20 cellular contexts compared by ENCODE assay signal in the genomic region with DNA sequence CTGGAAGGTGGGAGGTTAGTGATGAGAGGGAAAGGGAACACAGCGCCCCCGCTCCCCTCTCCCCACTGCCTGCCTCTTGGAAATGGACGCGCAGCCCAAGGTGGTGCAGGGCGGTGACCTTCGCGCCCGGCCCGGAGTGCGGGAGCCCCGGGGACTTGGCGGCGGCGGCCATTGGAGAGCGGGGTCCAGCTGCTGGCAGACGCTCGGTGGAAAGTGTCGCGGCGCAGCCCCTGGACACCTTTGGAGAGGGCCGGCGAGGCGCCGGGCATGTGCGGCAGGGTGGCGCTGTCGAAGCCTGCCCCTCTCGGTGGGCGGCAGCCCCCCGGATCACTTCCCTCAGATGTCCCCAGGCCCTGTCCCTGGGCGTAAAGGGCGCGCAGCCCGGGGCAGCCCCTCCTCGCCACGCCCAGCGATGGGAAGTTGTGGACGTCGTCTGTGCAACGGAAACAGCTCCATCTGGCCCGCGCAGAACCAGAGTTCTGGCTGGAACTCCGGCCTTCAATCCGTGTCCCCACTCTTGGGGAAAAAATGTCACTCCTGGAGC. TPM values are rescaled to one million over a fixed set of nuclear protein-coding genes. Genes with fewer than 3 reads are reported as not detected.
A peak's percentile ranks its signal among the peaks of the same experiment; 100 is the strongest.
DNase-seq lines count a peak whose midpoint lies in the region; TF ChIP-seq lines count a peak whose summit lies in the region.
"Had no signal": no experiment of that assay in that cellular context is flagged by ENCODE, and none has a peak within 500 bp of the region (broad histone marks: within the 10 kb centered on the region; RNA-seq: fewer than 3 reads in every experiment).

No MANE protein-coding gene starts in this region.

- WGBS in smooth muscle cell (ENCODE audit: low lambda C conversion rate) = 13% methylated on average over 43 of the region's 44 CpGs

- H3K4me1 Mint-ChIP-seq in endothelial cell (ENCODE audit: unreplicated experiment) = peaks cover 30% of the 10 kb centered on the region
- H3K4me1 Mint-ChIP-seq in immature natural killer cell = peaks cover 0 to 1% of the 10 kb centered on the region in 2 donors
- H3K4me1 Mint-ChIP-seq: CD14-positive monocyte had no signal

- H3K4me2 ChIP-seq in smooth muscle cell = peak overlapping the region; percentile 95

- H3K36me3 ChIP-seq in H7 (replicated peaks; ENCODE audit: control insufficient read depth, insufficient read depth, low read length) (peaks cover 6% of the 10 kb centered on the region), smooth muscle cell (ENCODE audit: low read depth) (no peaks in the 10 kb centered on the region)
- H3K36me3 ChIP-seq: Peyer's patch had no signal

- H3K27me3 Mint-ChIP-seq in endothelial cell (ENCODE audit: unreplicated experiment) = peaks cover 9% of the 10 kb centered on the region
- peaks cover 0 to 11% (median 9%) of the 10 kb centered on the region in 3 donors for H3K27me3 Mint-ChIP-seq in immature natural killer cell (ENCODE audit: low read depth in 3 of 3)

- H3K36me3 Mint-ChIP-seq in endothelial cell (ENCODE audit: low read depth, unreplicated experiment) = peaks cover 15% of the 10 kb centered on the region
- H3K36me3 Mint-ChIP-seq in immature natural killer cell = no peaks in the 10 kb centered on the region

- H3K79me2 ChIP-seq in smooth muscle cell (ENCODE audit: low read depth) = no peaks in the 10 kb centered on the region

- H3K9me3 Mint-ChIP-seq in endothelial cell (ENCODE audit: unreplicated experiment) (no peaks in the 10 kb centered on the region), immature natural killer cell (peaks cover 0 to 3% (median 0%) of the 10 kb centered on the region in 6 donors)

- no peak overlapping the region for H3K27ac ChIP-seq in smooth muscle cell (ENCODE audit: low read depth)
- H3K27ac ChIP-seq: Peyer's patch had no signal

- H3K9ac ChIP-seq in smooth muscle cell (ENCODE audit: low read depth) = no peak overlapping the region

- H3K27me3 ChIP-seq in H7 (ENCODE audit: control insufficient read depth, insufficient read depth, low read length) (no peaks in the 10 kb centered on the region; the same call in 1 of the 2 replicates), smooth muscle cell (ENCODE audit: low read depth) (no peaks in the 10 kb centered on the region)

- peaks cover 11% of the 10 kb centered on the region for H3F3A ChIP-seq in smooth muscle cell (ENCODE audit: low read depth)

- no peaks in the 10 kb centered on the region for H4K20me1 ChIP-seq in smooth muscle cell (ENCODE audit: low read depth)

- DNase-seq in H7 (peak; percentile 84), endothelial cell (ENCODE audit: low spot score) (peak; percentile 47), islet precursor cell (peak; percentile 71), smooth muscle cell (lab: John Stamatoyannopoulos, UW; ENCODE audit: unreplicated experiment) (no peak), NCI-H1417 (lab: John Stamatoyannopoulos, UW) (no peak), NCI-H2081 treated with DMSO at 0.1 percent for 48 hours (lab: John Stamatoyannopoulos, UW) (no peak), immature natural killer cell (no peak), T-helper 2 cell (no peak)
- DNase-seq: activated CD8-positive, alpha-beta memory T cell treated with anti-CD3 and anti-CD28 coated beads, Interleukin-2, amount 50 U/mL, for 4 hours; cerebellar nuclear complex; DND-41; NCI-H2029; NCI-H69; occipital lobe; Peyer's patch had no signal

- H3K27ac Mint-ChIP-seq in endothelial cell (ENCODE audit: unreplicated experiment) = no peak overlapping the region
- H3K27ac Mint-ChIP-seq in immature natural killer cell = no peak overlapping the region
- H3K27ac Mint-ChIP-seq: activated naive CD4-positive, alpha-beta T cell treated with anti-CD3 and anti-CD28 coated beads, Interleukin-2, amount 50 U/mL, for 72 hours; CD14-positive monocyte had no signal

- TF ChIP-seq CTCF in endothelial cell (IDR thresholded peaks at IDR 0.05; ENCODE audit: unreplicated experiment) (no peak), smooth muscle cell (IDR thresholded peaks at IDR 0.05; ENCODE audit: borderline replicate concordance, insufficient read depth, poor library complexity, severe bottlenecking) (no peak)

- H2AFZ ChIP-seq in smooth muscle cell (ENCODE audit: low read depth) = peak overlapping the region; percentile 98

- H3K9me3 ChIP-seq in smooth muscle cell (replicated peaks; ENCODE audit: low read depth) = no peaks in the 10 kb centered on the region

- H3K4me3 ChIP-seq in H7 (ENCODE audit: insufficient read depth, low read depth, low read length) (peak overlapping the region; percentile 65), smooth muscle cell (peak overlapping the region; percentile 53)
- H3K4me3 ChIP-seq: Peyer's patch had no signal

- peak overlapping the region; percentile 90 for H3K4me3 Mint-ChIP-seq in endothelial cell (ENCODE audit: unreplicated experiment)
- H3K4me3 Mint-ChIP-seq in immature natural killer cell = no peak overlapping the region

- H3K4me1 ChIP-seq in smooth muscle cell (ENCODE audit: low read depth) = peaks cover 27% of the 10 kb centered on the region
- H3K4me1 ChIP-seq: Peyer's patch had no signal

RNA-seq across cellular contexts. Expression of a gene that starts 16.7 kb away (rescaled TPM):
- total RNA-seq in H7 (2014; rRNA removed; shearing (Covaris generic)) = 33.4 and 38.2 TPM in 2 replicates
- 45.1 TPM for total RNA-seq in endothelial cell (ENCODE audit: unreplicated experiment)
- 1.7 and 6.2 TPM in 2 replicates for total RNA-seq in smooth muscle cell
- polyA plus RNA-seq in smooth muscle cell = 1.6 and 2.2 TPM in 2 replicates
- polyA plus RNA-seq in immature natural killer cell = not detected
- total RNA-seq: activated naive CD4-positive, alpha-beta T cell treated with anti-CD3 and anti-CD28 coated beads, Interleukin-2, amount 50 U/mL, for 72 hours; endothelial cell of umbilical vein; MCF 10A; T-helper 1 cell treated with Interleukin-12 subunit alpha and Interleukin-12 subunit beta and Interleukin-4 antibody, amounts not matched to agents 30 ng/mL and 1 ng/mL, for 36 hours had no signal
- polyA plus RNA-seq: CD14-positive monocyte, endothelial cell of umbilical vein had no signal

Comparison
In these comparisons a context has a peak if more than half of its experiments do, and no peak if none do; other contexts are left out.
1. DNase-seq: peak in H7 (single experiment), endothelial cell (single experiment) and islet precursor cell (single experiment); none in smooth muscle cell (single experiment), NCI-H1417 (0 of 3), NCI-H2081 treated with DMSO at 0.1 percent for 48 hours (single experiment), immature natural killer cell (0 of 3) and T-helper 2 cell (0 of 5).